ENCODE assay signal across 23 cellular contexts in the genomic region with DNA sequence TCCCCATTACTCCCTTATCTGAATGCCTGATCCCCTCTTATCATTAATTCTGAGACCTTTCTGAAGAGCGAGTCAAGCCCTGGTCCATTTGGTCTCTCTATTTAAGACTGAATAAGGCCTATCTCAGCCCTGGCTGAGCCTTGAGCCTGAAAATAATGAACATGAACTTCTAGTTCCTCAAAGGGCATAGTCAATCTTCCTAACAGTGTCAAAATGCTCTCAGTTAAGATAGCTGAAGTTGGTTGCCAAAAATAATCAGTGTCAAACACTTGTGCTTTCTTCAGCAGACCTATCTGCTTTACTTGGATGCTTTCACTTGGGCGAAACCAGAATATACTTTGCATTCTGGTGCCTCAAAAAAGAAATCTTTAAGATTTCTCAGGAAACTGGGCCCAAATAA.
"Had no signal": no experiment of that assay in that cellular context is flagged by ENCODE, and none has a peak within 500 bp of the region (broad histone marks: within the 10 kb centered on the region; RNA-seq: fewer than 3 reads in every experiment).

No MANE protein-coding gene starts in this region.

- DNase-seq: activated CD4-positive, alpha-beta T cell treated with anti-CD3 and anti-CD28 coated beads for 1 hour; activated CD4-positive, alpha-beta T cell treated with anti-CD3 and anti-CD28 coated beads, Interleukin-2, amount 50 U/mL, for 1 hour; activated CD8-positive, alpha-beta T cell treated with anti-CD3 and anti-CD28 coated beads for 36 hours; activated gamma-delta T cell; activated naive CD4-positive, alpha-beta T cell treated with anti-CD3 and anti-CD28 coated beads, Interleukin-2, amount 10 ng/mL, durations not matched to agents 7 days and 5 days; amygdala; colonic mucosa; effector CD8-positive, alpha-beta T cell; esophagus squamous epithelium; foreskin melanocyte; islet precursor cell; naive B cell; pancreas; stimulated activated CD4-positive, alpha-beta T cell treated with anti-CD3 and anti-CD28 coated beads, Interleukin-15, amount 100 ng/mL, for 24 hours; stimulated activated CD4-positive, alpha-beta T cell treated with anti-CD3 and anti-CD28 coated beads, Interleukin-2, amount 100 ng/mL, for 24 hours; stimulated activated naive CD4-positive, alpha-beta T cell; T-helper 2 cell had no signal

- H3K4me3 Mint-ChIP-seq: activated CD8-positive, alpha-beta T cell treated with anti-CD3 and anti-CD28 coated beads for 36 hours; activated naive CD4-positive, alpha-beta T cell treated with anti-CD3 and anti-CD28 coated beads, Interleukin-2, amount 10 ng/mL, durations not matched to agents 7 days and 5 days; activated T-helper 1 cell treated with anti-CD3 and anti-CD28 coated beads, Interleukin-12 subunit alpha, Interleukin-12 subunit beta, Interleukin-2, Interleukin-4 antibody, amounts not matched to agents 30 ng/mL and 10 ng/mL and 1 ng/mL, durations not matched to agents 14 hours and 24 hours and 36 hours; mesothelial cell of epicardium had no signal

- H3K36me3 ChIP-seq: colonic mucosa, prostate gland had no signal

- H3K4me1 Mint-ChIP-seq: activated naive CD4-positive, alpha-beta T cell treated with anti-CD3 and anti-CD28 coated beads, Interleukin-2, amount 10 ng/mL, durations not matched to agents 7 days and 5 days; mesothelial cell of epicardium; naive B cell had no signal

- H3K27me3 ChIP-seq: colonic mucosa, esophagus squamous epithelium, hepatocyte, pancreas, tibial nerve had no signal

- H3K9me3 ChIP-seq: colonic mucosa, esophagus squamous epithelium, pancreas, prostate gland, tibial nerve had no signal

- H3K27me3 Mint-ChIP-seq: activated CD8-positive, alpha-beta T cell treated with anti-CD3 and anti-CD28 coated beads for 36 hours; activated naive CD4-positive, alpha-beta T cell treated with anti-CD3 and anti-CD28 coated beads, Interleukin-2, amount 10 ng/mL, durations not matched to agents 7 days and 5 days; naive B cell had no signal

- H3K27ac ChIP-seq: colonic mucosa, epithelial cell of prostate, esophagus squamous epithelium, hepatocyte, pancreas, prostate gland, tibial nerve had no signal

- H3K9me3 Mint-ChIP-seq: activated CD8-positive, alpha-beta T cell treated with anti-CD3 and anti-CD28 coated beads for 36 hours; activated naive CD4-positive, alpha-beta T cell treated with anti-CD3 and anti-CD28 coated beads, Interleukin-2, amount 10 ng/mL, durations not matched to agents 7 days and 5 days; activated T-helper 1 cell treated with anti-CD3 and anti-CD28 coated beads, Interleukin-12 subunit alpha, Interleukin-12 subunit beta, Interleukin-2, Interleukin-4 antibody, amounts not matched to agents 30 ng/mL and 10 ng/mL and 1 ng/mL, durations not matched to agents 14 hours and 24 hours and 36 hours; mesothelial cell of epicardium; naive B cell had no signal

- H3K4me1 ChIP-seq: colonic mucosa, esophagus squamous epithelium, pancreas, prostate gland, tibial nerve had no signal

- H3K4me3 ChIP-seq: colonic mucosa, esophagus squamous epithelium, hepatocyte, pancreas, prostate gland, tibial nerve had no signal

- H3K27ac Mint-ChIP-seq: activated CD8-positive, alpha-beta T cell treated with anti-CD3 and anti-CD28 coated beads for 36 hours; activated naive CD4-positive, alpha-beta T cell treated with anti-CD3 and anti-CD28 coated beads, Interleukin-2, amount 10 ng/mL, durations not matched to agents 7 days and 5 days; activated T-helper 1 cell treated with anti-CD3 and anti-CD28 coated beads, Interleukin-12 subunit alpha, Interleukin-12 subunit beta, Interleukin-2, Interleukin-4 antibody, amounts not matched to agents 30 ng/mL and 10 ng/mL and 1 ng/mL, durations not matched to agents 14 hours and 24 hours and 36 hours; mesothelial cell of epicardium had no signal

- ATAC-seq: activated CD8-positive, alpha-beta T cell treated with anti-CD3 and anti-CD28 coated beads for 36 hours; pancreas had no signal
